22 cellular contexts compared by ENCODE assay signal in the genomic region with DNA sequence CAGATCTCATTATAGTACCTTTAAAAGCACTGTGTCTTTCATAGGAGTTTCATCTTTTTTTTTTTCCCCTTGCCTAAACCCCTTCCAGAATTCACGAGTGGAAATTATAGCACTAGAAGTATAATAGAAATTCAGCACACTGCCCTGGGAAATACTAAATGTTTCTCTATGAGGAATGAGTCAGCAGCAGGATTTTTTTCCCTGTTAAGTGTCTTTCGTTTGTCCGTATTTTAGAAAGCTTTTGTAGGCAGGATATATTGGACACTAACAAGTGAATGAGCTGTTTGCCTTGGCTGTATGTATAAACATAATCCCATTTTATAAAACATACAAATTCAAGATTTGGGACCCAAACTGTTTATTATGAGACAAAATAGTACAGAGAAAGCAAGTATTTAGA.
DNase-seq lines count a peak whose midpoint lies in the region; ATAC-seq and TF ChIP-seq lines count a peak whose summit lies in the region.
"Had no signal": no experiment of that assay in that cellular context is flagged by ENCODE, and none has a peak within 500 bp of the region (broad histone marks: within the 10 kb centered on the region; RNA-seq: fewer than 3 reads in every experiment).

No MANE protein-coding gene starts in this region.

- no peak overlapping the region for H3K4me3 Mint-ChIP-seq in osteocyte (ENCODE audit: unreplicated experiment)
- H3K4me3 Mint-ChIP-seq: B cell; effector memory CD8-positive, alpha-beta T cell had no signal

- no peaks in the 10 kb centered on the region for H3K27me3 ChIP-seq in upper lobe of right lung
- H3K27me3 ChIP-seq: neutrophil, suprapubic skin had no signal

- peaks cover 8% of the 10 kb centered on the region for H3K9me3 Mint-ChIP-seq in osteocyte (ENCODE audit: unreplicated experiment)

- peaks cover 21% of the 10 kb centered on the region for H3K36me3 Mint-ChIP-seq in osteocyte (ENCODE audit: unreplicated experiment)

- no peaks in the 10 kb centered on the region for H3K4me1 ChIP-seq in upper lobe of right lung
- H3K4me1 ChIP-seq: Caco-2, suprapubic skin had no signal

- peak overlapping the region; percentile 74 for H3K9ac ChIP-seq in SK-N-MC (ENCODE audit: insufficient read length)

- DNase-seq in ELR (ENCODE audit: low read depth) (peak; percentile 20), SK-N-MC (ENCODE audit: low read depth, low spot score) (no peak), dedifferentiated amniotic fluid mesenchymal stem cell (ENCODE audit: extremely low spot score) (peak; percentile 49), osteocyte (ENCODE audit: extremely low spot score, unreplicated experiment) (no peak), cortex of kidney (lab: John Stamatoyannopoulos, UW) (no peak), upper lobe of right lung (no peak)
- DNase-seq: activated CD4-positive, alpha-beta T cell treated with anti-CD3 and anti-CD28 coated beads, Interleukin-2, amount 50 U/mL, for 1 hour; activated naive CD4-positive, alpha-beta T cell treated with anti-CD3 and anti-CD28 coated beads, Interleukin-2, amount 50 U/mL, for 16 hours; Caco-2; effector memory CD8-positive, alpha-beta T cell; foreskin melanocyte; GDM1; left cardiac atrium; NCI-H1694; PC-9; stimulated activated CD4-positive, alpha-beta T cell treated with anti-CD3 and anti-CD28 coated beads, Interleukin-4, amount 100 ng/mL, for 1 hour had no signal

- H3K27ac Mint-ChIP-seq in osteocyte (ENCODE audit: unreplicated experiment) = peak overlapping the region; percentile 79
- H3K27ac Mint-ChIP-seq: B cell had no signal

- H3K9me3 ChIP-seq in SK-N-MC (ENCODE audit: low read depth, low read length) = no peaks in the 10 kb centered on the region
- peaks cover under 1% of the 10 kb centered on the region for H3K9me3 ChIP-seq in upper lobe of right lung
- H3K9me3 ChIP-seq: Caco-2, HAP-1, neutrophil, suprapubic skin had no signal

- ATAC-seq in upper lobe of right lung (no peak), GM18868 (IDR thresholded peaks at IDR 0.05; ENCODE audit: unreplicated experiment) (no peak), GM21390 (IDR thresholded peaks at IDR 0.05; ENCODE audit: unreplicated experiment) (no peak)
- ATAC-seq: effector memory CD8-positive, alpha-beta T cell; left cardiac atrium had no signal

- peaks cover 4% of the 10 kb centered on the region; the same call in 1 of the 2 replicates for H3K36me3 ChIP-seq in SK-N-MC (ENCODE audit: insufficient read depth, low read length)
- peaks cover 5% of the 10 kb centered on the region for H3K36me3 ChIP-seq in upper lobe of right lung
- H3K36me3 ChIP-seq: HAP-1, suprapubic skin had no signal

- no peaks in the 10 kb centered on the region for H3K27me3 Mint-ChIP-seq in osteocyte (ENCODE audit: unreplicated experiment)
- H3K27me3 Mint-ChIP-seq: B cell; effector memory CD8-positive, alpha-beta T cell had no signal

- H3K4me3 ChIP-seq in SK-N-MC (peak overlapping the region; percentile 29), upper lobe of right lung (no peak overlapping the region)
- H3K4me3 ChIP-seq: HAP-1, PC-9, suprapubic skin had no signal

- H3K27ac ChIP-seq in SK-N-MC (peak overlapping the region; percentile 93), upper lobe of right lung (no peak overlapping the region)
- H3K27ac ChIP-seq: neutrophil, PC-9, suprapubic skin had no signal

- peaks cover 31% of the 10 kb centered on the region for H3K4me1 Mint-ChIP-seq in osteocyte (ENCODE audit: unreplicated experiment)
- H3K4me1 Mint-ChIP-seq: B cell had no signal

- TF ChIP-seq CTCF in osteocyte (IDR thresholded peaks at IDR 0.05) (no peak), upper lobe of right lung (IDR thresholded peaks at IDR 0.05) (no peak)

- intact Hi-C loops in upper lobe of right lung (cut with DNase I) = no loop called here

Comparison
In these comparisons a context has a peak if more than half of its experiments do, and no peak if none do; other contexts are left out.
1. DNase-seq: peak in ELR (single experiment) and dedifferentiated amniotic fluid mesenchymal stem cell (single experiment); none in SK-N-MC (single experiment), osteocyte (single experiment), cortex of kidney (single experiment) and upper lobe of right lung (single experiment).